21 cellular contexts compared by ENCODE assay signal in genomic region chr1:22792396-22793171, GRCh38.
DNase-seq lines count a peak whose midpoint lies in the region; ATAC-seq, FAIRE-seq and TF ChIP-seq lines count a peak whose summit lies in the region.
"Had no signal": no experiment of that assay in that cellular context is flagged by ENCODE, and none has a peak within 500 bp of the region (broad histone marks: within the 10 kb centered on the region; RNA-seq: fewer than 3 reads in every experiment).

No MANE protein-coding gene starts in this region.

- peaks cover 14% of the 10 kb centered on the region for H4K20me1 ChIP-seq in K562 (replicated peaks; ENCODE audit: control insufficient read depth, insufficient read depth, low read length)

- H3K9me3 Mint-ChIP-seq in Caco-2 (ENCODE audit: unreplicated experiment), result no peaks in the 10 kb centered on the region
- no peaks in the 10 kb centered on the region for H3K9me3 Mint-ChIP-seq in activated CD4-positive, alpha-beta T cell treated with anti-CD3 and anti-CD28 coated beads, Interleukin-2, amount 10 ng/mL, durations not matched to agents 7 days and 5 days

- WGBS in K562 (ENCODE audit: insufficient coverage, low coverage, missing lambda C conversion rate), result 2% methylated on average over 6 of the region's 6 CpGs
- no CpG with 5 or more reads among the region's 6 CpGs for WGBS in trophoblast cell (ENCODE audit: extremely low coverage, insufficient coverage, insufficient read length)

- no peak overlapping the region for H3K4me3 Mint-ChIP-seq in Caco-2 (ENCODE audit: unreplicated experiment)
- no peak overlapping the region for H3K4me3 Mint-ChIP-seq in activated CD4-positive, alpha-beta T cell treated with anti-CD3 and anti-CD28 coated beads, Interleukin-2, amount 10 ng/mL, durations not matched to agents 7 days and 5 days

- no peak overlapping the region for H3K23ac ChIP-seq in trophoblast cell (ENCODE audit: low read length)

- H3K36me3 ChIP-seq in Caco-2 (ENCODE audit: control insufficient read depth, insufficient read depth, low read length) (no peaks in the 10 kb centered on the region; the same call in 1 of the 2 replicates), K562 (ENCODE audit: control insufficient read depth, insufficient read depth, low read length) (no peaks in the 10 kb centered on the region), trophoblast cell (ENCODE audit: control insufficient read depth in 1 of 2, insufficient read depth in 2 of 2, low read length in 2 of 2) (no peaks in the 10 kb centered on the region)
- H3K36me3 ChIP-seq: Peyer's patch had no signal

- H3K4me2 ChIP-seq in K562 (ENCODE audit: insufficient read depth, low read length) (no peak overlapping the region), trophoblast cell (ENCODE audit: low read length) (no peak overlapping the region)
- H3K4me2 ChIP-seq: KMS-11 had no signal

- H3K4me1 ChIP-seq in Caco-2, result peaks cover 16% of the 10 kb centered on the region; the same call in 1 of the 2 replicates
- no peaks in the 10 kb centered on the region for H3K4me1 ChIP-seq in K562 (replicated peaks in 1 of 2; ENCODE audit: control insufficient read depth in 2 of 2, insufficient read depth in 2 of 2, low read length in 2 of 2)
- H3K4me1 ChIP-seq in trophoblast cell (ENCODE audit: control insufficient read depth in 1 of 2, insufficient read depth in 2 of 2, low read length in 2 of 2), result peaks cover 18 to 30% of the 10 kb centered on the region in 2 experiments

- no peak overlapping the region for H3K14ac ChIP-seq in trophoblast cell (ENCODE audit: low read length)

- H3K9me3 ChIP-seq in Caco-2 (no peaks in the 10 kb centered on the region), K562 (replicated peaks; ENCODE audit: control insufficient read depth, insufficient read depth, low read depth, low read length) (no peaks in the 10 kb centered on the region), trophoblast cell (ENCODE audit: insufficient read depth, low read depth, low read length) (no peaks in the 10 kb centered on the region)
- H3K9me3 ChIP-seq: Peyer's patch had no signal

- peaks cover 6% of the 10 kb centered on the region for H3K79me1 ChIP-seq in trophoblast cell (ENCODE audit: low read length)

- no peak overlapping the region for H3K18ac ChIP-seq in trophoblast cell (ENCODE audit: low read length)

- no peak for TF ChIP-seq POLR2A in K562 (conservative IDR thresholded peaks at IDR 0.05)

- H2BK120ac ChIP-seq in trophoblast cell (ENCODE audit: insufficient read depth, low read length, poor library complexity), result no peak overlapping the region

- H2BK5ac ChIP-seq in trophoblast cell (ENCODE audit: low read depth, low read length, poor library complexity), result no peak overlapping the region

- no peak for TF ChIP-seq EP300 in K562 (IDR thresholded peaks at IDR 0.05; ENCODE audit: low read length)

- BruUV-seq in Caco-2 (replicated peaks; lab: Mats Ljungman, UMichigan) (no TSS peak), K562 (replicated peaks; lab: Mats Ljungman, UMichigan) (no TSS peak)

- CTCF ChIA-PET in Caco-2 (lab: Charles Lee) (interaction anchor here (1.0 to 1.1 kb wide), 2 partner anchors 34 to 52 kb away, joined by 3 read pairs; no protein-coding TSS in a partner anchor), K562 (lab: Yijun Ruan, JAX; ENCODE audit: low intra/inter-chr PET ratio) (no interaction called here)
- CTCF ChIA-PET in activated CD4-positive, alpha-beta T cell treated with anti-CD3 and anti-CD28 coated beads, Interleukin-2, amount 10 ng/mL, durations not matched to agents 7 days and 5 days (lab: Charles Lee), result no interaction called here

- in situ Hi-C loops in K562 (cut with MboI), result no loop called here

- TF ChIP-seq RAD21 in K562 (CRISPR knock-in tag; conservative IDR thresholded peaks at IDR 0.05 in 1 of 2, IDR thresholded peaks at IDR 0.05 in 1 of 2), result no peak

- peaks cover 10% of the 10 kb centered on the region for H3K36me3 Mint-ChIP-seq in Caco-2 (ENCODE audit: insufficient read depth, unreplicated experiment)
- no peaks in the 10 kb centered on the region for H3K36me3 Mint-ChIP-seq in activated CD4-positive, alpha-beta T cell treated with anti-CD3 and anti-CD28 coated beads, Interleukin-2, amount 10 ng/mL, durations not matched to agents 7 days and 5 days (ENCODE audit: low read depth)

- ATAC-seq in K562 (no peak), left colon (no peak)

- H2AK5ac ChIP-seq in trophoblast cell (ENCODE audit: low read length), result no peak overlapping the region

- TF ChIP-seq CTCF in Caco-2 (IDR thresholded peaks at IDR 0.05; ENCODE audit: insufficient read depth in 1 of 2, low read depth in 1 of 2, low read length in 1 of 2, severe bottlenecking in 1 of 2, unreplicated experiment in 1 of 2), result no peak
- TF ChIP-seq CTCF in K562 (IDR thresholded peaks at IDR 0.05 in 2 of 3, conservative IDR thresholded peaks at IDR 0.05 in 1 of 3; ENCODE audit: insufficient read depth in 2 of 3, low read depth in 1 of 3, low read length in 3 of 3), result no peak

- no peak overlapping the region for H4K8ac ChIP-seq in trophoblast cell (ENCODE audit: low read depth, low read length)

- peak overlapping the region; percentile 3 for H3K27ac Mint-ChIP-seq in Caco-2 (ENCODE audit: unreplicated experiment)
- H3K27ac Mint-ChIP-seq in activated CD4-positive, alpha-beta T cell treated with anti-CD3 and anti-CD28 coated beads, Interleukin-2, amount 10 ng/mL, durations not matched to agents 7 days and 5 days, result no peak overlapping the region

- no peak overlapping the region for H2BK12ac ChIP-seq in trophoblast cell (ENCODE audit: low read length)

- no peaks in the 10 kb centered on the region for H3K9me1 ChIP-seq in K562 (ENCODE audit: control insufficient read depth, insufficient read depth, low read length)

- no peak overlapping the region for H4K12ac ChIP-seq in trophoblast cell (ENCODE audit: low read depth, low read length)

- H3K9ac ChIP-seq in K562 (ENCODE audit: insufficient read depth in 1 of 2, low read depth in 2 of 2, low read length in 2 of 2) (no peak overlapping the region), trophoblast cell (ENCODE audit: low read length) (no peak overlapping the region)
- H3K9ac ChIP-seq: KMS-11 had no signal

- H3K4ac ChIP-seq in trophoblast cell (ENCODE audit: low read depth, low read length), result no peak overlapping the region

- DNase-seq in Caco-2, result no peak
- no peak for DNase-seq in K562 (ENCODE audit: extremely low read depth in 1 of 4, low spot score in 3 of 4)
- peak; percentile 49 for DNase-seq in left kidney (ENCODE audit: low read depth, low spot score)
- DNase-seq in trophoblast cell, result peak; percentile 47 to 51
- no peak for DNase-seq in activated CD4-positive, alpha-beta T cell treated with anti-CD3 and anti-CD28 coated beads, Interleukin-2, amount 50 U/mL, for 4 hours
- DNase-seq in left colon, result no peak
- no peak for DNase-seq in activated CD4-positive, alpha-beta T cell treated with anti-CD3 and anti-CD28 coated beads, Interleukin-2, amount 10 ng/mL, durations not matched to agents 7 days and 5 days
- no peak for DNase-seq in activated naive CD4-positive, alpha-beta T cell (lab: John Stamatoyannopoulos, UW)
- DNase-seq: DMS53, GOT3, NCI-H1105 treated with DMSO at 0.1 percent for 48 hours, NCI-H1930, NCI-H2171 treated with DMSO at 0.1 percent for 48 hours, NCI-H510A, NCI-H82, Peyer's patch, SHP77 treated with DMSO at 0.1 percent for 48 hours had no signal

- H3K4me1 Mint-ChIP-seq in Caco-2 (ENCODE audit: low read depth, unreplicated experiment), result peaks cover 25% of the 10 kb centered on the region
- no peaks in the 10 kb centered on the region for H3K4me1 Mint-ChIP-seq in activated CD4-positive, alpha-beta T cell treated with anti-CD3 and anti-CD28 coated beads, Interleukin-2, amount 10 ng/mL, durations not matched to agents 7 days and 5 days

- H3K4me3 ChIP-seq in Caco-2 (ENCODE audit: low read depth, low read length) (no peak overlapping the region), K562 (no peak overlapping the region), trophoblast cell (ENCODE audit: low read depth, low read length) (no peak overlapping the region)
- H3K4me3 ChIP-seq: Peyer's patch had no signal

- POLR2A ChIA-PET in Caco-2 (lab: Charles Lee) (no interaction called here), K562 (lab: Yijun Ruan, JAX) (interaction anchor here (1.2 kb wide), 1 partner anchor 109 kb away, joined by 3 read pairs; no protein-coding TSS in a partner anchor)
- POLR2A ChIA-PET in activated CD4-positive, alpha-beta T cell treated with anti-CD3 and anti-CD28 coated beads, Interleukin-2, amount 10 ng/mL, durations not matched to agents 7 days and 5 days (lab: Charles Lee), result no interaction called here

- no peaks in the 10 kb centered on the region for H3K79me2 ChIP-seq in K562 (ENCODE audit: control insufficient read depth, insufficient read depth, low read length)
- H3K79me2 ChIP-seq in trophoblast cell (ENCODE audit: control insufficient read depth, insufficient read depth, low read length, poor library complexity), result no peaks in the 10 kb centered on the region

- H2AFZ ChIP-seq in K562 (ENCODE audit: low read depth, low read length), result no peak overlapping the region
- H2AFZ ChIP-seq in trophoblast cell (ENCODE audit: insufficient read depth, low read length, poor library complexity), result no peak overlapping the region

- H3K27me3 ChIP-seq in Caco-2 (replicated peaks; ENCODE audit: control insufficient read depth, insufficient read depth, low read length) (no peaks in the 10 kb centered on the region), K562 (ENCODE audit: control insufficient read depth in 2 of 2, insufficient read depth in 2 of 2, low read length in 2 of 2) (peaks cover 16 to 40% of the 10 kb centered on the region in 2 experiments; a peak in 3 of 5 replicates), trophoblast cell (ENCODE audit: insufficient read depth, low read length) (no peaks in the 10 kb centered on the region)
- H3K27me3 ChIP-seq: Peyer's patch had no signal

- H4K91ac ChIP-seq in trophoblast cell (ENCODE audit: low read depth, low read length), result no peak overlapping the region

- H3K27me3 Mint-ChIP-seq in Caco-2 (ENCODE audit: insufficient read depth, unreplicated experiment), result no peaks in the 10 kb centered on the region
- peaks cover 1% of the 10 kb centered on the region for H3K27me3 Mint-ChIP-seq in activated CD4-positive, alpha-beta T cell treated with anti-CD3 and anti-CD28 coated beads, Interleukin-2, amount 10 ng/mL, durations not matched to agents 7 days and 5 days

- H3K27ac ChIP-seq in K562 (ENCODE audit: extremely low read depth, low read depth, low read length) (no peak overlapping the region), trophoblast cell (ENCODE audit: low read depth, low read length) (no peak overlapping the region)
- H3K27ac ChIP-seq: C4-2B, KMS-11, Peyer's patch had no signal

- no peak for FAIRE-seq in K562 (lab: Jason Lieb, UNC)
- FAIRE-seq: A204.1, GM12891 had no signal

- intact Hi-C loops in Caco-2 (cut with micrococcal nuclease; ENCODE audit: unreplicated experiment) (loop anchor here (5.0 kb wide), 1 partner anchor 90 kb away; no protein-coding TSS in a partner anchor), K562 (cut with micrococcal nuclease) (no loop called here), left colon (cut with DNase I, micrococcal nuclease) (no loop called here)

Comparison
In these comparisons a context has a peak if more than half of its experiments do, and no peak if none do; other contexts are left out.
1. DNase-seq: peak in left kidney (single experiment) and trophoblast cell (2 of 2); none in Caco-2 (0 of 2), K562 (0 of 4), activated CD4-positive, alpha-beta T cell treated with anti-CD3 and anti-CD28 coated beads, Interleukin-2, amount 50 U/mL, for 4 hours (0 of 2), left colon (0 of 2), activated CD4-positive, alpha-beta T cell treated with anti-CD3 and anti-CD28 coated beads, Interleukin-2, amount 10 ng/mL, durations not matched to agents 7 days and 5 days (single experiment) and activated naive CD4-positive, alpha-beta T cell (0 of 4).